16 cellular contexts compared by ENCODE assay signal in genomic region chr4:113437124-113437523, GRCh38.
DNase-seq lines count a peak whose midpoint lies in the region; ATAC-seq and TF ChIP-seq lines count a peak whose summit lies in the region.
"Had no signal": no experiment of that assay in that cellular context is flagged by ENCODE, and none has a peak within 500 bp of the region (broad histone marks: within the 10 kb centered on the region; RNA-seq: fewer than 3 reads in every experiment).

No MANE protein-coding gene starts in this region.

- H3K36me3 ChIP-seq in skeletal muscle tissue (ENCODE audit: control insufficient read depth in 3 of 3, insufficient read depth in 3 of 3, low read length in 3 of 3), result no peaks in the 10 kb centered on the region
- H3K36me3 ChIP-seq: BE2C, cardiac muscle cell, upper lobe of left lung had no signal

- H3K9ac ChIP-seq in skeletal muscle tissue (ENCODE audit: low read depth in 1 of 3, low read length in 3 of 3), result no peak overlapping the region

- H3K9me3 ChIP-seq in right cardiac atrium (ENCODE audit: control insufficient read depth, low read length) (no peaks in the 10 kb centered on the region), skeletal muscle tissue (ENCODE audit: control insufficient read depth in 3 of 3, low read length in 3 of 3) (no peaks in the 10 kb centered on the region)
- H3K9me3 ChIP-seq: BE2C, upper lobe of left lung had no signal

- TF ChIP-seq CTCF in HFFc6 (IDR thresholded peaks at IDR 0.05) (no peak), cardiac fibroblast (IDR thresholded peaks at IDR 0.05; ENCODE audit: low read depth, low read length) (no peak)

- H3K4me3 Mint-ChIP-seq in HFFc6, result peak overlapping the region; percentile 64
- H3K4me3 Mint-ChIP-seq: activated CD8-positive, alpha-beta T cell treated with anti-CD3 and anti-CD28 coated beads for 36 hours had no signal

- intact Hi-C loops in right cardiac atrium (cut with DNase I), result no loop called here

- no peaks in the 10 kb centered on the region; the same call in 1 of the 2 replicates for H3K27me3 Mint-ChIP-seq in HFFc6 (ENCODE audit: insufficient read depth)

- peak overlapping the region; percentile 82 for H3K27ac Mint-ChIP-seq in HFFc6

- DNase-seq in HFFc6, result no peak
- peak; percentile 35 to 69 for DNase-seq in cardiac fibroblast (ENCODE audit: low read depth in 2 of 2)
- DNase-seq in right cardiac atrium, result peak in 1 of 3 donors; percentile 24
- DNase-seq in putamen (ENCODE audit: low spot score), result no peak
- DNase-seq in ecto neural progenitor cell (ENCODE audit: low spot score), result no peak
- DNase-seq: activated CD8-positive, alpha-beta T cell treated with anti-CD3 and anti-CD28 coated beads for 36 hours; activated gamma-delta T cell treated with Interleukin-2 at 50 U/mL for 16 hours; BE2C; DMS53; NCI-H187 treated with DMSO at 0.1 percent for 48 hours; nucleus accumbens; upper lobe of left lung had no signal

- H3K36me3 Mint-ChIP-seq in HFFc6 (ENCODE audit: low read depth), result no peaks in the 10 kb centered on the region; the same call in 1 of the 2 replicates

- H3K4me3 ChIP-seq in cardiac fibroblast (replicated peaks in 1 of 2; ENCODE audit: low read depth in 2 of 2, low read length in 2 of 2) (no peak overlapping the region), right cardiac atrium (ENCODE audit: low read length) (no peak overlapping the region), skeletal muscle tissue (ENCODE audit: low read length in 3 of 3) (no peak overlapping the region)
- H3K4me3 ChIP-seq: cardiac muscle cell, upper lobe of left lung had no signal

- H3K4me1 Mint-ChIP-seq in HFFc6 (ENCODE audit: low read depth), result peaks cover 53% of the 10 kb centered on the region

- no peaks in the 10 kb centered on the region for H3K27me3 ChIP-seq in right cardiac atrium (ENCODE audit: control insufficient read depth, insufficient read depth)
- H3K27me3 ChIP-seq in skeletal muscle tissue (ENCODE audit: control insufficient read depth in 3 of 3, insufficient read depth in 3 of 3, low read length in 3 of 3), result no peaks in the 10 kb centered on the region
- H3K27me3 ChIP-seq: BE2C, cardiac muscle cell, upper lobe of left lung had no signal

- H3K27ac ChIP-seq in right cardiac atrium (ENCODE audit: low read length) (peak overlapping the region; percentile 71), skeletal muscle tissue (ENCODE audit: low read depth, low read length) (peak overlapping the region; percentile 57)
- H3K27ac ChIP-seq: cardiac muscle cell had no signal

- H3K4me1 ChIP-seq in right cardiac atrium (ENCODE audit: control insufficient read depth, insufficient read depth, low read length), result peaks cover 3% of the 10 kb centered on the region
- H3K4me1 ChIP-seq in skeletal muscle tissue (ENCODE audit: control insufficient read depth in 3 of 3, insufficient read depth in 3 of 3, low read length in 3 of 3), result peaks cover 3 to 14% (median 5%) of the 10 kb centered on the region in 3 donors

- 50% methylated on average over 3 of the region's 3 CpGs for WGBS in right cardiac atrium

- ATAC-seq in right cardiac atrium (peak; percentile 28), HG02885 (IDR thresholded peaks at IDR 0.05; ENCODE audit: poor library complexity, unreplicated experiment) (no peak), GM21825 (IDR thresholded peaks at IDR 0.05; ENCODE audit: unreplicated experiment) (no peak)

- no peaks in the 10 kb centered on the region for H3K9me3 Mint-ChIP-seq in HFFc6

Comparison
In these comparisons a context has a peak if more than half of its experiments do, and no peak if none do; other contexts are left out.
1. DNase-seq: peak in cardiac fibroblast (2 of 2); none in HFFc6 (single experiment), putamen (single experiment) and ecto neural progenitor cell (single experiment).
2. ATAC-seq: peak in right cardiac atrium (2 of 2); none in HG02885 (single experiment) and GM21825 (single experiment).